ENCODE assay signal across 1 cellular context in the genomic region with DNA sequence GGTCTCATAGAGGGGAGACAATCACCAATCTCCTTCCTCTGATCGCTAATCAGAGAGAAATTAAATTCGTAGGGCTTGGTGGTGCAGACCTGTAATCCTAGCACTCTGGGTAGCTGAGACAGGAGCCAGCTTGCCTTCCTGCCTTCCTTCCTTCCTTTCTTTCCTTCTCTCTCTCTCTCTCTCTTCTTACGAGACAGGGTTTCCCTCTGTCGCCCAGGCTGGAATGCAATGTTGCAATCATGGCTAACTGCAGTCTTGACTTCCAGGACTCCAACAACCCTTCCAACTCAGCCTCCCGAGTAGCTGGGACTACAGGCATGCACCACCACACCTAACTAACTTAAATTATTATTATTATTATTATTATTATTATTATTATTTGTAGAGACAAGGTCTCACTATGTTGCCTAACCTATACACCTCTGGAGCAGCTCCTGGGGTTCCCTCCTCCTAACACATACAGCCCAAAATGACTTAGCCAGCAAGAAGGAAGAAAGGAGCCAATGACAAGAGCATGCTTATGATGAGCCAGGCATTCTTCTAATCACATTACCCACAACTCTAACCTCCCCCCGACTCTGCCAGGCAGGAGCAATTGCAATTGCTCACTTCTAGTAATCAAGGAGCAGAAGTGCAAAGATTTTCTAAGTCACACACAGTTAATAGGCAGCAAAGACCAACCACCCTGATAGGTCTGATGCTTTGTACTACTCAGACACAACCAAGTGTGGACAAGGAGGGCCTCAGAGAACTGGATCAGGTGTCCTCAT.
TF ChIP-seq lines count a peak whose summit lies in the region.

No MANE protein-coding gene starts in this region.

TF ChIP-seq in GM23338, 12 proteins besides CTCF, POLR2A, EP300 and RAD21 (continued from another document):
- TF ChIP-seq, protein P1, sequence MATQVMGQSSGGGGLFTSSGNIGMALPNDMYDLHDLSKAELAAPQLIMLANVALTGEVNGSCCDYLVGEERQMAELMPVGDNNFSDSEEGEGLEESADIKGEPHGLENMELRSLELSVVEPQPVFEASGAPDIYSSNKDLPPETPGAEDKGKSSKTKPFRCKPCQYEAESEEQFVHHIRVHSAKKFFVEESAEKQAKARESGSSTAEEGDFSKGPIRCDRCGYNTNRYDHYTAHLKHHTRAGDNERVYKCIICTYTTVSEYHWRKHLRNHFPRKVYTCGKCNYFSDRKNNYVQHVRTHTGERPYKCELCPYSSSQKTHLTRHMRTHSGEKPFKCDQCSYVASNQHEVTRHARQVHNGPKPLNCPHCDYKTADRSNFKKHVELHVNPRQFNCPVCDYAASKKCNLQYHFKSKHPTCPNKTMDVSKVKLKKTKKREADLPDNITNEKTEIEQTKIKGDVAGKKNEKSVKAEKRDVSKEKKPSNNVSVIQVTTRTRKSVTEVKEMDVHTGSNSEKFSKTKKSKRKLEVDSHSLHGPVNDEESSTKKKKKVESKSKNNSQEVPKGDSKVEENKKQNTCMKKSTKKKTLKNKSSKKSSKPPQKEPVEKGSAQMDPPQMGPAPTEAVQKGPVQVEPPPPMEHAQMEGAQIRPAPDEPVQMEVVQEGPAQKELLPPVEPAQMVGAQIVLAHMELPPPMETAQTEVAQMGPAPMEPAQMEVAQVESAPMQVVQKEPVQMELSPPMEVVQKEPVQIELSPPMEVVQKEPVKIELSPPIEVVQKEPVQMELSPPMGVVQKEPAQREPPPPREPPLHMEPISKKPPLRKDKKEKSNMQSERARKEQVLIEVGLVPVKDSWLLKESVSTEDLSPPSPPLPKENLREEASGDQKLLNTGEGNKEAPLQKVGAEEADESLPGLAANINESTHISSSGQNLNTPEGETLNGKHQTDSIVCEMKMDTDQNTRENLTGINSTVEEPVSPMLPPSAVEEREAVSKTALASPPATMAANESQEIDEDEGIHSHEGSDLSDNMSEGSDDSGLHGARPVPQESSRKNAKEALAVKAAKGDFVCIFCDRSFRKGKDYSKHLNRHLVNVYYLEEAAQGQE (IDR thresholded peaks at IDR 0.05; ENCODE audit: unreplicated experiment), result no peak
- TF ChIP-seq ZNF114 (CRISPR knock-in tag; IDR thresholded peaks at IDR 0.05) (no peak), ZNF331 (CRISPR knock-in tag; IDR thresholded peaks at IDR 0.05; ENCODE audit: low read depth) (no peak)
TF ChIP-seq in GM23338: peak in this region for 0.
